8 cellular contexts compared by ENCODE assay signal in the genomic region with DNA sequence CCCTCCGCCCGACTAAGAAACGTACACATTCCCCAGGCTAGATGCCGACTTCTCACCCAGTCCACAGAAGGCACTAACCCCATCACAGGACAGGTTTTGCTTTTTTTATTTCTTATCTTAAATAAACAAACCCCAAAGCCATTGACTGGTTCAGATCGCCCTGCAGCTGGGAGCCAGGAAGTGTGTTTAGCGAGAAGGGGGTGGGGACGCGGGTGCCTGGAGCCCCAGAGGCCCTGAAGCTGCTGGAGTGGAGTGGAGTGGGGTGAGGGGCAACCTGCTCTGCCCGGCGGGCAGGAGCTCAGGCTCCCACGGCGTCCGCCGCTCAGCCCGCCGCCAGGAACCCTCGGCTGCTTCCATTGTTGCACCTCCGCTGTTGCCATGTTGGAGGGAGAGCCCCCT. TPM values are rescaled to one million over a fixed set of nuclear protein-coding genes. Genes with fewer than 3 reads are reported as not detected.
A peak's percentile ranks its signal among the peaks of the same experiment; 100 is the strongest.
DNase-seq lines count a peak whose midpoint lies in the region; ATAC-seq and TF ChIP-seq lines count a peak whose summit lies in the region.

No MANE protein-coding gene starts in this region.

- DNase-seq in AG10803 (ENCODE audit: low read depth) = no peak
- DNase-seq in NCI-H526 (lab: John Stamatoyannopoulos, UW) = peak; percentile 11 to 59
- DNase-seq in activated CD8-positive, alpha-beta memory T cell treated with anti-CD3 and anti-CD28 coated beads for 24 hours = peak; percentile 64
- DNase-seq in tibial artery = peak in 1 of 2 donors; percentile 84

- ATAC-seq in GM18867 (IDR thresholded peaks at IDR 0.05; ENCODE audit: unreplicated experiment) (peak; percentile 34), HG03097 (IDR thresholded peaks at IDR 0.05; ENCODE audit: low FRiP score, unreplicated experiment) (peak; percentile 20)

- intact Hi-C loops in tibial artery (cut with DNase I; ENCODE audit: low total_unique reads) = no loop called here

- H3K27me3 ChIP-seq in esophagus (ENCODE audit: control insufficient read depth in 1 of 2, insufficient read depth in 2 of 2, low read length in 2 of 2) = no peaks in the 10 kb centered on the region
- H3K27me3 ChIP-seq in muscle layer of colon (ENCODE audit: control insufficient read depth in 1 of 2, insufficient read depth in 2 of 2, low read length in 2 of 2) = no peaks in the 10 kb centered on the region
- no peaks in the 10 kb centered on the region for H3K27me3 ChIP-seq in tibial artery

- no peaks in the 10 kb centered on the region for H3K9me3 ChIP-seq in esophagus (ENCODE audit: control insufficient read depth in 2 of 2, insufficient read depth in 1 of 2, low read depth in 1 of 2, low read length in 1 of 2)
- no peaks in the 10 kb centered on the region for H3K9me3 ChIP-seq in muscle layer of colon (ENCODE audit: low read length)
- no peaks in the 10 kb centered on the region for H3K9me3 ChIP-seq in tibial artery

- H3K4me3 ChIP-seq in AG10803 (ENCODE audit: low read length) = peak overlapping the region; percentile 71
- H3K4me3 ChIP-seq in esophagus (ENCODE audit: low read depth in 1 of 2, low read length in 2 of 2) = peak overlapping the region; percentile 65 to 91
- peak overlapping the region; percentile 75 to 95 for H3K4me3 ChIP-seq in muscle layer of colon (ENCODE audit: low read depth in 1 of 2, low read length in 2 of 2)
- peak overlapping the region; percentile 75 to 81 for H3K4me3 ChIP-seq in tibial artery

- TF ChIP-seq CTCF in AG10803 (conservative IDR thresholded peaks at IDR 0.05; ENCODE audit: low read length) = no peak
- no peak for TF ChIP-seq CTCF in tibial artery (IDR thresholded peaks at IDR 0.05)

- peaks cover 0 to 6% of the 10 kb centered on the region in 2 donors for H3K36me3 ChIP-seq in esophagus (ENCODE audit: control insufficient read depth in 2 of 2, insufficient read depth in 2 of 2, low read length in 1 of 2)
- no peaks in the 10 kb centered on the region for H3K36me3 ChIP-seq in muscle layer of colon (ENCODE audit: insufficient read depth, low read length)
- no peaks in the 10 kb centered on the region for H3K36me3 ChIP-seq in tibial artery

- H3K27ac ChIP-seq in esophagus (ENCODE audit: low read depth in 2 of 2, low read length in 1 of 2) (peak overlapping the region; percentile 95 to 98), muscle layer of colon (ENCODE audit: low read depth, low read length) (peak overlapping the region; percentile 89), tibial artery (peak overlapping the region; percentile 91)

- peaks cover 0 to 9% of the 10 kb centered on the region in 2 donors for H3K4me1 ChIP-seq in esophagus (ENCODE audit: control insufficient read depth in 2 of 2, insufficient read depth in 2 of 2, low read length in 1 of 2)
- H3K4me1 ChIP-seq in muscle layer of colon (ENCODE audit: insufficient read depth, low read length) = peaks cover 28% of the 10 kb centered on the region
- peaks cover 0 to 36% (median 18%) of the 10 kb centered on the region in 4 donors for H3K4me1 ChIP-seq in tibial artery

- WGBS in esophagus, 2 donors = 0 to 1% methylated on average over 17 to 18 of the region's 18 CpGs

- H3K9ac ChIP-seq in muscle layer of colon (ENCODE audit: low read length) = peak overlapping the region; percentile 58

RNA-seq across cellular contexts. Expression of gene PIK3C2B, which starts 0.7 kb away (rescaled TPM):
- 10 to 100 TPM in 1 of 2 donors, 1 to 10 TPM in 1; 7.8 to 14.2 TPM for polyA plus RNA-seq in esophagus

RNA-seq across cellular contexts. Expression of gene MDM4, which starts 22.3 kb away (rescaled TPM):
- polyA plus RNA-seq in esophagus = 10 to 100 TPM in 1 of 2 donors, 1 to 10 TPM in 1; 4.0 to 14.0 TPM
